1 cellular context compared by ENCODE assay signal in genomic region chr12:46342562-46343033, GRCh38.
TF ChIP-seq lines count a peak whose summit lies in the region.

No MANE protein-coding gene starts in this region.

TF ChIP-seq in H1, 55 proteins besides CTCF, POLR2A, EP300 and RAD21 (continued from another document):
- TF ChIP-seq USF2 (IDR thresholded peaks at IDR 0.05; ENCODE audit: low read length), result no peak
- TF ChIP-seq SP2 (IDR thresholded peaks at IDR 0.05; ENCODE audit: low read length), result no peak
- no peak for TF ChIP-seq PHF8 (conservative IDR thresholded peaks at IDR 0.05; ENCODE audit: low read depth, low read length)
- TF ChIP-seq TCF12 (IDR thresholded peaks at IDR 0.05; ENCODE audit: low read depth, low read length), result no peak
- no peak for TF ChIP-seq RNF2 (IDR thresholded peaks at IDR 0.05; ENCODE audit: borderline replicate concordance, low read depth, low read length, missing control alignments, poor library complexity, severe bottlenecking)
